8 cellular contexts compared by ENCODE assay signal in the genomic region with DNA sequence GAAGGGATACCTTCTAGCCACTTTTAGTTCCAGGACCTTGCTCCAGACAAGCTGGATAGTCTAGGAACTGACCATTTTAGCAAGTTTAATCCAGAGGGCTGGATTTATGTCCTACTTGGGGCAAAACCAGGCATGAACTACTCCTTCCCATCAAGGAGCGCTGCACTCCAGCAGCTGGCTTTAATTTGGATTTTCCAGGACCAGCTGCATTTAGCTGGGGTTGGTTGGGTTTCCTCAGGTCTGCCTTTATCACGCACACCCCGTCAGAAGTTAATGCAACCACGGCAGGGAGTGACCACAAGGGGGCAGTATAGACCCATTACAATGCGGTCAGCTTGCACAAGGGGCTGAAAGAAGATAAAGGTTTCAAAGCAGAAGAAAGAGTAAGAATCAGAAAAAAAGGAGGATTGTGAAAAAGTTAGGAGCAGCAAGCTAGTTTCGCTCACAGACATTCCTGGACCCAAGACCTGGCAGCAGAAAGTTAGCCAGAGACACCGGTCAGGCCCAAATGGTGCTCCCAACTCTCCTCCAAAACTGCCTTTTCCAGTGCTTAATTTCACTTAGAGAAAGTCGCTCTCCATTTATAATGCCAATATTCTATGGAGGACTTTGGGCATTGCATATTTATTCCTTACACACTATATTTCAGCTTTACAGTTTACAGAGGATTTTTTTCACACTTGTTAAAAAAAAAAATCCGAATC. TPM values are rescaled to one million over a fixed set of nuclear protein-coding genes. Genes with fewer than 3 reads are reported as not detected.
A peak's percentile ranks its signal among the peaks of the same experiment; 100 is the strongest.
DNase-seq lines count a peak whose midpoint lies in the region; TF ChIP-seq lines count a peak whose summit lies in the region.

No MANE protein-coding gene starts in this region.

- no peaks in the 10 kb centered on the region for H3K79me2 ChIP-seq in GM23248 (ENCODE audit: insufficient read depth)

- peak overlapping the region; percentile 98 for H3K27ac ChIP-seq in GM23248

- in situ Hi-C loops in GM23248 (cut with MboI): no loop called here

- H4K20me1 ChIP-seq in GM23248 (ENCODE audit: insufficient read depth): no peaks in the 10 kb centered on the region

- H3K27me3 Mint-ChIP-seq in brain (peaks cover 16% of the 10 kb centered on the region), immature natural killer cell (ENCODE audit: low read depth in 3 of 3) (no peaks in the 10 kb centered on the region)

- H3K9me3 Mint-ChIP-seq in brain: no peaks in the 10 kb centered on the region
- H3K9me3 Mint-ChIP-seq in immature natural killer cell: no peaks in the 10 kb centered on the region

- peak overlapping the region; percentile 41 for H2AFZ ChIP-seq in GM23248

- no peak overlapping the region for H3K4me3 ChIP-seq in GM23248

- H3K9ac ChIP-seq in GM23248: peak overlapping the region; percentile 48

- H3K4me3 Mint-ChIP-seq in brain (peak overlapping the region in 1 of 5 experiments; percentile 6), immature natural killer cell (no peak overlapping the region)

- 15% methylated on average over 9 of the region's 9 CpGs for WGBS in GM23248 (ENCODE audit: low coverage in 1 of 2, low lambda C conversion rate in 2 of 2, missing lambda C conversion rate in 2 of 2), 2 experiments

- H3K4me2 ChIP-seq in GM23248 (ENCODE audit: unreplicated experiment): peak overlapping the region; percentile 55

- no peaks in the 10 kb centered on the region for H3K9me2 ChIP-seq in GM23248 (ENCODE audit: insufficient read depth)

- TF ChIP-seq CTCF in brain (conservative IDR thresholded peaks at IDR 0.05): peak; percentile 85

- H3K9me3 ChIP-seq in GM23248 (ENCODE audit: low read depth): no peaks in the 10 kb centered on the region

- peaks cover 42% of the 10 kb centered on the region for H3F3A ChIP-seq in GM23248 (ENCODE audit: insufficient read depth)

- no peaks in the 10 kb centered on the region for H3K36me3 ChIP-seq in GM23248 (ENCODE audit: low read depth)

- H3K4me1 Mint-ChIP-seq in brain (peaks cover 41% of the 10 kb centered on the region), immature natural killer cell (peaks cover 4 to 6% of the 10 kb centered on the region in 2 donors)

- DNase-seq in AG20443 (ENCODE audit: low spot score): peak; percentile 91
- peak; percentile 93 for DNase-seq in GM23248
- DNase-seq in NCI-H2171 (lab: John Stamatoyannopoulos, UW): peak; percentile 62
- peak; percentile 79 for DNase-seq in UCSD-AML1 (lab: John Stamatoyannopoulos, UW; ENCODE audit: unreplicated experiment)
- peak; percentile 74 to 80 (median 75) for DNase-seq in immature natural killer cell
- DNase-seq in stimulated activated CD4-positive, alpha-beta T cell treated with anti-CD3 and anti-CD28 coated beads, Interleukin-12 subunit alpha, Interleukin-12 subunit beta, amount 100 ng/mL, for 4 hours: peak; percentile 79
- no peak for DNase-seq in mesenteric fat pad (ENCODE audit: low spot score)

- no peaks in the 10 kb centered on the region for H3K36me3 Mint-ChIP-seq in brain
- H3K36me3 Mint-ChIP-seq in immature natural killer cell: peaks cover 0 to under 1% (median 0%) of the 10 kb centered on the region in 3 donors

- peaks cover 47% of the 10 kb centered on the region for H3K4me1 ChIP-seq in GM23248 (ENCODE audit: insufficient read depth)

- no peaks in the 10 kb centered on the region for H3K27me3 ChIP-seq in GM23248 (replicated peaks; ENCODE audit: insufficient read depth)

- H3K27ac Mint-ChIP-seq in brain: peak overlapping the region in 3 of 5 experiments; percentile 2 to 81 (median 59)
- H3K27ac Mint-ChIP-seq in immature natural killer cell: no peak overlapping the region

RNA-seq across cellular contexts. Expression of a gene that starts 40.1 kb away (rescaled TPM):
- 21.0 and 23.9 TPM in 2 replicates for total RNA-seq in GM23248 (2014; rRNA removed; shearing (Covaris generic))
- 22.4 and 24.4 TPM in 2 replicates for polyA plus RNA-seq in GM23248 (2016; fragmentation: Nextera tagmentation; extraction: Ambion mirVana)
- 19.9 TPM for polyA plus RNA-seq in brain (ENCODE audit: insufficient read depth, low read depth, low replicate concordance)
- polyA plus RNA-seq in immature natural killer cell: 10 to 100 TPM; 23.9 to 29.6 (median 27.6) TPM
- 18.0 TPM for total RNA-seq in mesenteric fat pad

RNA-seq across cellular contexts. Expression of a gene that starts 40.4 kb away (rescaled TPM):
- 24.6 and 25.3 TPM in 2 replicates for total RNA-seq in GM23248 (2014; rRNA removed; shearing (Covaris generic))
- polyA plus RNA-seq in GM23248 (2016; fragmentation: Nextera tagmentation; extraction: Ambion mirVana) (22.0 and 23.3 TPM in 2 replicates), brain (ENCODE audit: insufficient read depth, low read depth, low replicate concordance) (24.6 TPM), immature natural killer cell (10 to 100 TPM; 16.1 to 26.5 (median 17.6) TPM)
- 28.1 TPM for total RNA-seq in mesenteric fat pad

Comparison
In these comparisons a context has a peak if more than half of its experiments do, and no peak if none do; other contexts are left out.
1. H3K27ac Mint-ChIP-seq: peak in brain (3 of 5); none in immature natural killer cell (0 of 6).